Comparison of ENCODE assay signal across 1 cellular context in genomic region chr4:77818667-77819408, GRCh38.
A peak's percentile ranks its signal among the peaks of the same experiment; 100 is the strongest.
TF ChIP-seq lines count a peak whose summit lies in the region.

TSS of gene CNOT6L (minus strand) at chr4:77819368. CDS start at chr4:77819308, 60 bp downstream.

TF ChIP-seq in H1, 55 proteins besides CTCF, POLR2A, EP300 and RAD21:
- TF ChIP-seq TAF7 (optimal IDR thresholded peaks at IDR 0.05; ENCODE audit: borderline replicate concordance, low read depth, low read length), result no peak
- no peak for TF ChIP-seq CTBP2 (IDR thresholded peaks at IDR 0.05; ENCODE audit: borderline replicate concordance, insufficient read depth, insufficient read length, low read length)
- peak; percentile 22 for TF ChIP-seq ASH2L (IDR thresholded peaks at IDR 0.05; ENCODE audit: low read length)
- peak; percentile 88 for TF ChIP-seq KDM4A (IDR thresholded peaks at IDR 0.05; ENCODE audit: low read depth, low read length, severe bottlenecking)
- TF ChIP-seq CBX8 (IDR thresholded peaks at IDR 0.05; ENCODE audit: borderline replicate concordance, low read depth, low read length), result no peak
- TF ChIP-seq EZH2 (IDR thresholded peaks at IDR 0.05; ENCODE audit: low read depth, low read length, severe bottlenecking), result peak; percentile 40
- peak; percentile 40 for TF ChIP-seq PHF8 (conservative IDR thresholded peaks at IDR 0.05; ENCODE audit: low read depth, low read length)
- no peak for TF ChIP-seq SIRT6 (IDR thresholded peaks at IDR 0.05; ENCODE audit: low read length)
- peak; percentile 17 for TF ChIP-seq BACH1 (IDR thresholded peaks at IDR 0.05; ENCODE audit: low read length)
TF ChIP-seq in H1: peak in this region for 5.
